Comparison of ENCODE assay signal across 23 cellular contexts in the genomic region with DNA sequence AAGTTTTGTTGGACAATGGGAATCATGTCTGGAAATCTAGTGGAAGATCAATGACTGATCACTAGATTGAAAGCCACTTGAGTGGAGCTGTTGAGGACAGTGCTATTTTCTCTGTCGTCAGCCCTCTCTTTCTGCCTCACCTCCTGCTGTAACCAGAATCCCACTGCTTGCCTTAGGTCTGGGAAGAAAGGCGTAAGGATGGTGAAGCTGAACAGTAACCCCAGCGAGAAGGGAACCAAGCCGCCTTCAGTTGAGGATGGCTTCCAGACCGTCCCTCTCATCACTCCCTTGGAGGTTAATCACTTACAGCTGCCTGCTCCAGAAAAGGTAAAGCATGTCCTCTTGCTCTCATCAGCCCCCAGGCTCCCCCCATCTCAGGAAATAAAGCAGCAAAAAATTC.
"Had no signal": no experiment of that assay in that cellular context is flagged by ENCODE, and none has a peak within 500 bp of the region (broad histone marks: within the 10 kb centered on the region; RNA-seq: fewer than 3 reads in every experiment).

No MANE protein-coding gene starts in this region.

- H3K27ac ChIP-seq: breast epithelium, coronary artery, gastrocnemius medialis, hepatocyte, ovary, right lobe of liver, tibial nerve, WERI-Rb-1 had no signal

- DNase-seq: activated CD4-positive, alpha-beta T cell treated with anti-CD3 and anti-CD28 coated beads for 48 hours; activated CD4-positive, alpha-beta T cell treated with anti-CD3 and anti-CD28 coated beads, Interleukin-2, amount 50 U/mL, for 48 hours; activated CD8-positive, alpha-beta memory T cell treated with anti-CD3 and anti-CD28 coated beads for 24 hours; activated effector memory CD4-positive, alpha-beta T cell treated with anti-CD3 and anti-CD28 coated beads, Interleukin-2, amount 50 U/mL, for 16 hours; activated naive CD4-positive, alpha-beta T cell treated with anti-CD3 and anti-CD28 coated beads for 36 hours; activated naive CD8-positive, alpha-beta T cell treated with anti-CD3 and anti-CD28 coated beads, Interleukin-2, amount 10 ng/mL, durations not matched to agents 7 days and 5 days; activated T-cell treated with anti-CD3 and anti-CD28 coated beads, Interleukin-2, amount 50 U/mL, for 1 hour; amniotic stem cell; effector memory CD8-positive, alpha-beta T cell; erythroblast; gastrocnemius medialis; left colon; mammary epithelial cell; ovary; right lobe of liver; stimulated activated CD4-positive, alpha-beta T cell treated with anti-CD3 and anti-CD28 coated beads, Interleukin-2, amount 100 ng/mL, for 48 hours; stimulated activated naive CD4-positive, alpha-beta T cell treated with Interleukin-2 at 50 U/mL for 16 hours; T1000; WERI-Rb-1 had no signal
